In genomic region chr6:99746261-99746895, GRCh38 we compare ENCODE assay signal across 8 cellular contexts.
DNase-seq lines count a peak whose midpoint lies in the region; ATAC-seq, FAIRE-seq and TF ChIP-seq lines count a peak whose summit lies in the region.

No MANE protein-coding gene starts in this region.

- H3K4me1 ChIP-seq in PC-9 (replicated peaks; ENCODE audit: insufficient read depth) (no peaks in the 10 kb centered on the region), upper lobe of left lung (no peaks in the 10 kb centered on the region)

- H3K9me2 ChIP-seq in PC-9 (ENCODE audit: insufficient read depth): no peaks in the 10 kb centered on the region

- peak; percentile 93 for FAIRE-seq in G401.6 (lab: Jason Lieb, UNC)

- no peak for TF ChIP-seq POLR2A in upper lobe of left lung (IDR thresholded peaks at IDR 0.05)

- no peaks in the 10 kb centered on the region for H4K20me1 ChIP-seq in PC-9 (ENCODE audit: insufficient read depth)

- H3K27me3 ChIP-seq in PC-9 (ENCODE audit: insufficient read depth, low read depth) (no peaks in the 10 kb centered on the region), upper lobe of left lung (no peaks in the 10 kb centered on the region)

- H3F3A ChIP-seq in PC-9 (ENCODE audit: insufficient read depth, low read depth): no peaks in the 10 kb centered on the region

- no TSS peak for BruUV-seq in PC-9 (replicated peaks; lab: Mats Ljungman, UMichigan)

- H3K27ac ChIP-seq in PC-9 (no peak overlapping the region), upper lobe of left lung (no peak overlapping the region)

- no peak overlapping the region for H3K4me2 ChIP-seq in PC-9

- DNase-seq in KG1 (lab: John Stamatoyannopoulos, UW): peak; percentile 25
- DNase-seq in PC-9: peak; percentile 47 to 59
- DNase-seq in activated T-cell treated with anti-CD3 and anti-CD28 coated beads, Interleukin-2, amount 50 U/mL, for 48 hours: peak; percentile 41 to 42
- peak; percentile 85 for DNase-seq in fibroblast of the aortic adventitia (ENCODE audit: low read depth)
- DNase-seq in nucleus accumbens (lab: John Stamatoyannopoulos, UW): peak in 39 of 56 donors; percentile 1 to 69 (median 12)
- peak in 1 of 2 donors; percentile 47 for DNase-seq in upper lobe of left lung

- intact Hi-C loops in PC-9 (cut with micrococcal nuclease; ENCODE audit: unreplicated experiment): loop anchor here (1.0 to 5.0 kb wide), 3 partner anchors 179 to 414 kb away; partner anchors contain the start of gene CCNC

- no peaks in the 10 kb centered on the region for H3K79me2 ChIP-seq in PC-9 (ENCODE audit: low read depth)

- ATAC-seq in GM21825 (IDR thresholded peaks at IDR 0.05; ENCODE audit: unreplicated experiment) (peak; percentile 93), upper lobe of left lung (ENCODE audit: low FRiP score in 2 of 2) (peak; percentile 68 to 92)

- CTCF ChIA-PET in PC-9 (lab: Charles Lee): interaction anchor here (0.7 kb wide), 1 partner anchor 135 kb away, joined by 3 read pairs; no protein-coding TSS in a partner anchor

- H3K9me3 ChIP-seq in PC-9 (ENCODE audit: insufficient read depth, low read depth) (no peaks in the 10 kb centered on the region), upper lobe of left lung (no peaks in the 10 kb centered on the region)

- 0% methylated on average over 6 of the region's 6 CpGs for WGBS in upper lobe of left lung, 2 donors

- no peak overlapping the region for H3K4me3 ChIP-seq in PC-9
- no peak overlapping the region for H3K4me3 ChIP-seq in fibroblast of the aortic adventitia (ENCODE audit: low read depth, low read length)
- H3K4me3 ChIP-seq in upper lobe of left lung: no peak overlapping the region

- TF ChIP-seq CTCF in PC-9 (conservative IDR thresholded peaks at IDR 0.05) (peak; percentile 94), fibroblast of the aortic adventitia (IDR thresholded peaks at IDR 0.05; ENCODE audit: insufficient read depth, low read length) (peak; percentile 86), upper lobe of left lung (IDR thresholded peaks at IDR 0.05) (peak; percentile 64 to 91 (median 85))

- H2AFZ ChIP-seq in PC-9: no peak overlapping the region

- H3K36me3 ChIP-seq in PC-9 (ENCODE audit: low read depth): no peaks in the 10 kb centered on the region
- no peaks in the 10 kb centered on the region for H3K36me3 ChIP-seq in upper lobe of left lung

- no peak for TF ChIP-seq EP300 in upper lobe of left lung (IDR thresholded peaks at IDR 0.05)

- POLR2A ChIA-PET in PC-9 (lab: Charles Lee; ENCODE audit: unreplicated experiment): interaction anchor here (0.5 kb wide), 1 partner anchor 179 kb away, joined by 4 read pairs; no protein-coding TSS in a partner anchor
